ENCODE assay signal across 8 cellular contexts in the genomic region with DNA sequence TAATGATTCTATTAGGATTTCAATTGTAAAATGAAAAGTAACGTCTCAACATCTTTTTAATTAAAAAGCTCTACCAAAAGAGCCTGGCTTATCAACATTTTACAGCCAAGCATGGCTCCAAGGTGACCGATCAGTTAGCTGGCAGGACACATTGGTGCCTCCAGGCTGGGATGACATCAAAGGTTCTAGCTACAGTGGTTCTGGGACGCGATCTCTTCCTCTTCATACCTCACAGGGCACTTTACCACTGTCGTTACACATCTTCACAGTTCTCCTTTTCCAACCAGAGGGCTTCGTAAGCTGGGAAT.
DNase-seq lines count a peak whose midpoint lies in the region; ATAC-seq and TF ChIP-seq lines count a peak whose summit lies in the region.

No MANE protein-coding gene starts in this region.

- POLR2A ChIA-PET in GM10248 (lab: Yijun Ruan, JAX), result interaction anchor here (1.9 kb wide), 1 partner anchor 9 kb away, joined by 4 read pairs; no protein-coding TSS in a partner anchor

- H3K27ac ChIP-seq in KOPT-K1 (ENCODE audit: low read depth, low read length, poor library complexity, severe bottlenecking) (peak overlapping the region; percentile 78), duodenal mucosa (ENCODE audit: low read depth, low read length) (peak overlapping the region; percentile 89), muscle layer of duodenum (ENCODE audit: low read length) (peak overlapping the region; percentile 83)

- no peak for DNase-seq in dedifferentiated amniotic fluid mesenchymal stem cell (ENCODE audit: extremely low spot score)
- DNase-seq in GM10248 (ENCODE audit: extremely low spot score), result no peak
- DNase-seq in NCI-H2171 treated with DMSO at 0.1 percent for 48 hours (lab: John Stamatoyannopoulos, UW), result no peak

- peak; percentile 6 for ATAC-seq in GM21576 (IDR thresholded peaks at IDR 0.05; ENCODE audit: unreplicated experiment)

- H3K27me3 ChIP-seq in duodenal mucosa (ENCODE audit: control insufficient read depth in 1 of 2, insufficient read depth in 2 of 2, low read length in 2 of 2), result no peaks in the 10 kb centered on the region
- no peaks in the 10 kb centered on the region for H3K27me3 ChIP-seq in muscle layer of duodenum (ENCODE audit: low read depth, low read length)

- H3K9ac ChIP-seq in duodenal mucosa (ENCODE audit: low read depth in 1 of 2, low read length in 2 of 2), result peak overlapping the region; percentile 72 to 90

- TF ChIP-seq CTCF in GM10248 (IDR thresholded peaks at IDR 0.05; ENCODE audit: control extremely low read depth, extremely low read depth, low read depth, missing control alignments), result no peak

- H3K36me3 ChIP-seq in KOPT-K1 (ENCODE audit: insufficient read depth, low read length), result peaks cover 32% of the 10 kb centered on the region
- H3K36me3 ChIP-seq in duodenal mucosa (ENCODE audit: control insufficient read depth in 1 of 2, insufficient read depth in 2 of 2, low read length in 2 of 2), result peaks cover 0 to 3% of the 10 kb centered on the region in 2 donors
- peaks cover 0 to 5% of the 10 kb centered on the region in 2 donors for H3K36me3 ChIP-seq in muscle layer of duodenum (ENCODE audit: control insufficient read depth in 1 of 2, insufficient read depth in 2 of 2, low read length in 2 of 2)

- H3K4me3 ChIP-seq in GM08714 (ENCODE audit: low read length) (peak overlapping the region; percentile 80), duodenal mucosa (ENCODE audit: low read depth in 1 of 2, low read length in 2 of 2) (peak overlapping the region; percentile 97 to 99), muscle layer of duodenum (ENCODE audit: low read depth in 1 of 2, low read length in 2 of 2) (peak overlapping the region; percentile 84 to 100)

- H3K9me3 ChIP-seq in KOPT-K1 (ENCODE audit: insufficient read depth, low read length, poor library complexity, severe bottlenecking) (no peaks in the 10 kb centered on the region), duodenal mucosa (ENCODE audit: control insufficient read depth in 1 of 2, low read length in 2 of 2) (no peaks in the 10 kb centered on the region), muscle layer of duodenum (ENCODE audit: control insufficient read depth in 1 of 2, low read length in 2 of 2) (no peaks in the 10 kb centered on the region)

- CTCF ChIA-PET in GM10248 (lab: Yijun Ruan, JAX), result interaction anchor here (0.8 to 7.3 kb wide), 28 partner anchors 8 to 271 kb away, joined by 3 to 76 read pairs (median 5); partner anchors contain the start of gene HYCC2

- peaks cover 22 to 27% of the 10 kb centered on the region in 2 donors for H3K4me1 ChIP-seq in duodenal mucosa (ENCODE audit: control insufficient read depth in 1 of 2, insufficient read depth in 2 of 2, low read length in 2 of 2)
- peaks cover 14 to 20% of the 10 kb centered on the region in 2 donors for H3K4me1 ChIP-seq in muscle layer of duodenum (ENCODE audit: control insufficient read depth in 1 of 2, insufficient read depth in 2 of 2, low read length in 2 of 2)
